22 cellular contexts compared by ENCODE assay signal in genomic region chr1:93244298-93245069, GRCh38.
"Had no signal": no experiment of that assay in that cellular context is flagged by ENCODE, and none has a peak within 500 bp of the region (broad histone marks: within the 10 kb centered on the region; RNA-seq: fewer than 3 reads in every experiment).

No MANE protein-coding gene starts in this region.

- H3K4me1 ChIP-seq: breast epithelium had no signal

- ATAC-seq: activated CD4-positive, CD25-positive, alpha-beta regulatory T cell treated with anti-CD3 and anti-CD28 coated beads, Interleukin-2, amount 50 U/mL, for 24 hours; activated CD8-positive, alpha-beta T cell treated with anti-CD3 and anti-CD28 coated beads for 36 hours; activated T-cell treated with anti-CD3 and anti-CD28 coated beads, Interleukin-2, amount 50 U/mL, for 72 hours; PC-3; T-cell had no signal

- H3K36me3 ChIP-seq: breast epithelium had no signal

- H3K27me3 ChIP-seq: breast epithelium had no signal

- H3K27ac ChIP-seq: breast epithelium, SK-N-MC had no signal

- H3K4me3 ChIP-seq: breast epithelium, SK-N-MC had no signal

- DNase-seq: activated CD4-positive, alpha-beta T cell treated with anti-CD3 and anti-CD28 coated beads for 4 hours; activated CD8-positive, alpha-beta memory T cell treated with anti-CD3 and anti-CD28 coated beads, Interleukin-2, amount 50 U/mL, for 4 hours; activated CD8-positive, alpha-beta T cell treated with anti-CD3 and anti-CD28 coated beads for 36 hours; activated gamma-delta T cell treated with Interleukin-2 at 50 U/mL for 16 hours; activated naive CD4-positive, alpha-beta T cell treated with anti-CD3 and anti-CD28 coated beads, Interleukin-2, amount 10 ng/mL, durations not matched to agents 7 days and 5 days; activated naive CD8-positive, alpha-beta T cell treated with anti-CD3 and anti-CD28 coated beads for 36 hours; activated T-cell treated with anti-CD3 and anti-CD28 coated beads, Interleukin-2, amount 50 U/mL, for 72 hours; anterior cingulate cortex; KG1; NCI-H1048; NCI-H146; NCI-H187 treated with DMSO at 0.1 percent for 48 hours; NCI-H2081 treated with DMSO at 0.1 percent for 48 hours; NCI-H446; NCI-H524; PC-3; T-cell; T-helper 2 cell; T1000 had no signal
